8 cellular contexts compared by ENCODE assay signal in genomic region chr2:20667151-20667530, GRCh38. TPM values are rescaled to one million over a fixed set of nuclear protein-coding genes. Genes with fewer than 3 reads are reported as not detected.
A peak's percentile ranks its signal among the peaks of the same experiment; 100 is the strongest.
DNase-seq lines count a peak whose midpoint lies in the region; ATAC-seq and TF ChIP-seq lines count a peak whose summit lies in the region.

No MANE protein-coding gene starts in this region.

- CTCF ChIA-PET in Caco-2 (lab: Charles Lee): interaction anchor here (0.7 to 3.5 kb wide), 4 partner anchors 9 to 296 kb away, joined by 3 to 72 read pairs (median 8); partner anchors contain the start of gene HS1BP3

- no peak overlapping the region for H3K27ac Mint-ChIP-seq in Caco-2 (ENCODE audit: unreplicated experiment)

- peak overlapping the region; percentile 70 for H3K4me3 Mint-ChIP-seq in Caco-2 (ENCODE audit: unreplicated experiment)

- ATAC-seq in HG03045 (IDR thresholded peaks at IDR 0.05; ENCODE audit: unreplicated experiment) (peak; percentile 30), omental fat pad (ENCODE audit: low FRiP score) (peak; percentile 41)

- POLR2A ChIA-PET in Caco-2 (lab: Charles Lee): interaction anchor here (0.9 kb wide), 2 partner anchors 8 to 9 kb away, joined by 5 read pairs; no protein-coding TSS in a partner anchor

- H3K36me3 Mint-ChIP-seq in Caco-2 (ENCODE audit: insufficient read depth, unreplicated experiment): peaks cover 4% of the 10 kb centered on the region

- H3K4me1 ChIP-seq in Caco-2: 0 out of 2 replicates have a peak, but pooled peaks cover 12% of the 10 kb centered on the region

- H3K27me3 Mint-ChIP-seq in Caco-2 (ENCODE audit: insufficient read depth, unreplicated experiment): peaks cover 4% of the 10 kb centered on the region

- no peaks in the 10 kb centered on the region for H3K9me3 ChIP-seq in Caco-2

- intact Hi-C loops in Caco-2 (cut with micrococcal nuclease; ENCODE audit: unreplicated experiment) (no loop called here), posterior vena cava (cut with DNase I) (loop anchor here (5.0 to 10.0 kb wide), 3 partner anchors 295 to 458 kb away; partner anchors contain the start of gene TDRD15 (in 1 of the 2))

- no peaks in the 10 kb centered on the region for H3K36me3 ChIP-seq in Caco-2 (ENCODE audit: control insufficient read depth, insufficient read depth, low read length)

- H3K4me3 ChIP-seq in Caco-2 (ENCODE audit: low read depth, low read length) (peak overlapping the region; percentile 54), epithelial cell of esophagus (ENCODE audit: low read length) (peak overlapping the region; percentile 28)

- H3K27me3 ChIP-seq in Caco-2 (replicated peaks; ENCODE audit: control insufficient read depth, insufficient read depth, low read length): no peaks in the 10 kb centered on the region; the same call in 1 of the 2 replicates

- H3K27ac ChIP-seq in substantia nigra (ENCODE audit: low read depth, low read length, poor library complexity, severe bottlenecking): no peak overlapping the region

- no peaks in the 10 kb centered on the region for H3K9me3 Mint-ChIP-seq in Caco-2 (ENCODE audit: unreplicated experiment)

- DNase-seq in Caco-2 (no peak), epithelial cell of esophagus (ENCODE audit: low read depth) (no peak), omental fat pad (ENCODE audit: low spot score) (no peak), substantia nigra (lab: John Stamatoyannopoulos, UW) (no peak), posterior vena cava (ENCODE audit: low spot score) (no peak), cortex of kidney (lab: John Stamatoyannopoulos, UW) (no peak)
- DNase-seq in activated naive CD4-positive, alpha-beta T cell treated with Interleukin-2 at 50 U/mL for 16 hours: no peak

- peak in 1 of 2 experiments; percentile 46 for TF ChIP-seq CTCF in Caco-2 (IDR thresholded peaks at IDR 0.05; ENCODE audit: insufficient read depth in 1 of 2, low read depth in 1 of 2, low read length in 1 of 2, severe bottlenecking in 1 of 2, unreplicated experiment in 1 of 2)
- no peak for TF ChIP-seq CTCF in epithelial cell of esophagus (IDR thresholded peaks at IDR 0.05; ENCODE audit: insufficient read depth, low read depth, low read length, missing control alignments)
- no peak for TF ChIP-seq CTCF in omental fat pad (IDR thresholded peaks at IDR 0.05)

- no TSS peak for BruUV-seq in Caco-2 (replicated peaks; lab: Mats Ljungman, UMichigan)

- no peaks in the 10 kb centered on the region for H3K4me1 Mint-ChIP-seq in Caco-2 (ENCODE audit: low read depth, unreplicated experiment)

RNA-seq across cellular contexts. Expression of gene GDF7, which starts 0.2 kb away (rescaled TPM):
- total RNA-seq in Caco-2 (2022): 1.7 and 1.8 TPM in 2 replicates
- total RNA-seq in omental fat pad: 1 to 10 TPM in 1 of 4 donors, under 1 TPM in 3; 0.12 to 1.1 (median 0.25) TPM
- 1 to 10 TPM; 3.6 to 3.8 TPM for total RNA-seq in posterior vena cava

RNA-seq across cellular contexts. Expression of gene HS1BP3, which starts 16.2 kb away (rescaled TPM):
- total RNA-seq in Caco-2 (2022): 26.5 and 31.1 TPM in 2 replicates
- total RNA-seq in omental fat pad: 10 to 100 TPM; 17.7 to 30.3 (median 22.8) TPM
- 10 to 100 TPM; 37.1 to 41.8 TPM for total RNA-seq in posterior vena cava
